In genomic region chr3:15498461-15499214, GRCh38 we compare ENCODE assay signal across 1 cellular context.
TF ChIP-seq lines count a peak whose summit lies in the region.

No MANE protein-coding gene starts in this region.

TF ChIP-seq in IMR-90, 13 proteins besides CTCF, POLR2A, EP300 and RAD21:
- TF ChIP-seq CHD1 (IDR thresholded peaks at IDR 0.05; ENCODE audit: low read depth, low read length) (no peak), SMC3 (IDR thresholded peaks at IDR 0.05; ENCODE audit: low read depth, low read length) (no peak), USF2 (IDR thresholded peaks at IDR 0.05; ENCODE audit: low read depth, low read length) (no peak), RFX5 (IDR thresholded peaks at IDR 0.05; ENCODE audit: low read depth, low read length) (no peak), MAZ (IDR thresholded peaks at IDR 0.05; ENCODE audit: borderline replicate concordance, low read depth, low read length) (no peak), ELK1 (IDR thresholded peaks at IDR 0.05; ENCODE audit: borderline replicate concordance, low read depth, low read length) (no peak), BHLHE40 (IDR thresholded peaks at IDR 0.05; ENCODE audit: low read depth, low read length) (no peak), RCOR1 (IDR thresholded peaks at IDR 0.05; ENCODE audit: insufficient replicate concordance, low read length) (no peak), CEBPB (IDR thresholded peaks at IDR 0.05; ENCODE audit: low read depth, low read length) (no peak), NFE2L2 (IDR thresholded peaks at IDR 0.05; ENCODE audit: low read depth, low read length) (no peak), MAFK (IDR thresholded peaks at IDR 0.05; ENCODE audit: low read depth, low read length) (no peak), FOS (IDR thresholded peaks at IDR 0.05; ENCODE audit: low read depth, low read length) (no peak), MXI1 (IDR thresholded peaks at IDR 0.05; ENCODE audit: borderline replicate concordance, low read depth, low read length) (no peak)
